ENCODE assay signal across 35 cellular contexts in the genomic region with DNA sequence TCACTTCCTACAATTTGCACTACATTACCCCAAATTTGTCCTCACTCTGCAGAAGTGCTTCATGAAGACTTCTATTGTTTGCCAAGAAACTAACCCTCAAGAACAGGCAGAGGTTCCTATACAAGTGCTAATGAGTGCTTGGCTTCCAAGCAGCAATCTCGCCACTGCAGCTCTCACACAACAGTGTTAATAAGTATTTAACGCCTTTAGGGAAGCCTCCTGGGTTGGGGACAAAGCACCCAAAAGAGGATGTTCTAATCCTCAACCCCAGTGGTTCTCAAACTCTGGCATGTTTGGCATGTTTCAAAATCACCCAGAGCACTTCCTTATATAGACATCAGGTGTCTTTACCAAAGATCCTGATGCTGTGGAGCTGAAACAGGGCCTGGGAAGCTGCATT.
"Had no signal": no experiment of that assay in that cellular context is flagged by ENCODE, and none has a peak within 500 bp of the region (broad histone marks: within the 10 kb centered on the region; RNA-seq: fewer than 3 reads in every experiment).

No MANE protein-coding gene starts in this region.

- H3K4me3 Mint-ChIP-seq: activated CD4-positive, alpha-beta memory T cell treated with anti-CD3 and anti-CD28 coated beads for 36 hours; activated CD4-positive, alpha-beta T cell treated with anti-CD3 and anti-CD28 coated beads, Interleukin-2, amount 10 ng/mL, durations not matched to agents 24 days and 14 days; activated naive CD4-positive, alpha-beta T cell treated with anti-CD3 and anti-CD28 coated beads for 36 hours; activated naive CD8-positive, alpha-beta T cell treated with anti-CD3 and anti-CD28 coated beads for 36 hours; activated T-helper 1 cell treated with anti-CD3 and anti-CD28 coated beads, Interleukin-12 subunit alpha, Interleukin-12 subunit beta, Interleukin-2, Interleukin-4 antibody, amounts not matched to agents 30 ng/mL and 10 ng/mL and 1 ng/mL, durations not matched to agents 14 hours and 24 hours and 36 hours; nephron; stimulated activated memory B cell treated with anti-CD40 and anti-IgM and Interleukin-4, amounts not matched to agents 10 μg/mL and 1 μg/mL and 100 μg/mL, for 72 hours had no signal

- H3K36me3 Mint-ChIP-seq: activated CD4-positive, alpha-beta memory T cell treated with anti-CD3 and anti-CD28 coated beads for 36 hours; activated naive CD8-positive, alpha-beta T cell treated with anti-CD3 and anti-CD28 coated beads for 36 hours; stimulated activated memory B cell treated with anti-CD40 and anti-IgM and Interleukin-4, amounts not matched to agents 10 μg/mL and 1 μg/mL and 100 μg/mL, for 72 hours had no signal

- H3K4me3 ChIP-seq: adrenal gland, body of pancreas, esophagus squamous epithelium, left ventricle myocardium inferior, lung, pancreas, prostate gland, skin epidermis, suprapubic skin, tibial artery had no signal

- H3K4me1 Mint-ChIP-seq: activated CD4-positive, alpha-beta T cell treated with anti-CD3 and anti-CD28 coated beads, Interleukin-2, amount 10 ng/mL, durations not matched to agents 24 days and 14 days; activated naive CD8-positive, alpha-beta T cell treated with anti-CD3 and anti-CD28 coated beads for 36 hours; nephron; stimulated activated memory B cell treated with anti-CD40 and anti-IgM and Interleukin-4, amounts not matched to agents 10 μg/mL and 1 μg/mL and 100 μg/mL, for 72 hours had no signal

- H3K27ac Mint-ChIP-seq: activated CD4-positive, alpha-beta memory T cell treated with anti-CD3 and anti-CD28 coated beads for 36 hours; activated CD4-positive, alpha-beta T cell treated with anti-CD3 and anti-CD28 coated beads, Interleukin-2, amount 10 ng/mL, durations not matched to agents 24 days and 14 days; activated naive CD4-positive, alpha-beta T cell treated with anti-CD3 and anti-CD28 coated beads for 36 hours; activated naive CD8-positive, alpha-beta T cell treated with anti-CD3 and anti-CD28 coated beads for 36 hours; activated T-helper 1 cell treated with anti-CD3 and anti-CD28 coated beads, Interleukin-12 subunit alpha, Interleukin-12 subunit beta, Interleukin-2, Interleukin-4 antibody, amounts not matched to agents 30 ng/mL and 10 ng/mL and 1 ng/mL, durations not matched to agents 14 hours and 24 hours and 36 hours; nephron; stimulated activated memory B cell treated with anti-CD40 and anti-IgM and Interleukin-4, amounts not matched to agents 10 μg/mL and 1 μg/mL and 100 μg/mL, for 72 hours had no signal

- H3K9me3 Mint-ChIP-seq: activated CD4-positive, alpha-beta T cell treated with anti-CD3 and anti-CD28 coated beads, Interleukin-2, amount 10 ng/mL, durations not matched to agents 24 days and 14 days; activated naive CD8-positive, alpha-beta T cell treated with anti-CD3 and anti-CD28 coated beads for 36 hours; activated T-helper 1 cell treated with anti-CD3 and anti-CD28 coated beads, Interleukin-12 subunit alpha, Interleukin-12 subunit beta, Interleukin-2, Interleukin-4 antibody, amounts not matched to agents 30 ng/mL and 10 ng/mL and 1 ng/mL, durations not matched to agents 14 hours and 24 hours and 36 hours; nephron had no signal

- H3K27ac ChIP-seq: adrenal gland, body of pancreas, epithelial cell of prostate, esophagus squamous epithelium, left ventricle myocardium inferior, pancreas, prostate gland, skin epidermis, suprapubic skin, tibial artery, WERI-Rb-1 had no signal

- H3K27me3 ChIP-seq: body of pancreas had no signal

- H3K27me3 Mint-ChIP-seq: activated CD4-positive, alpha-beta memory T cell treated with anti-CD3 and anti-CD28 coated beads for 36 hours; activated CD4-positive, alpha-beta T cell treated with anti-CD3 and anti-CD28 coated beads, Interleukin-2, amount 10 ng/mL, durations not matched to agents 24 days and 14 days; stimulated activated memory B cell treated with anti-CD40 and anti-IgM and Interleukin-4, amounts not matched to agents 10 μg/mL and 1 μg/mL and 100 μg/mL, for 72 hours had no signal

- H3K36me3 ChIP-seq: adrenal gland, esophagus squamous epithelium, left ventricle myocardium inferior, pancreas, prostate gland, suprapubic skin, tibial artery, WERI-Rb-1 had no signal

- FAIRE-seq: colon, endometrium, pancreas, TTC549 had no signal

- H3K9me3 ChIP-seq: adrenal gland, body of pancreas, esophagus squamous epithelium, left ventricle myocardium inferior, pancreas, prostate gland, suprapubic skin, tibial artery had no signal

- H3K4me1 ChIP-seq: adrenal gland, body of pancreas, esophagus squamous epithelium, left ventricle myocardium inferior, pancreas, prostate gland, suprapubic skin, tibial artery had no signal

- DNase-seq: activated CD4-positive, alpha-beta memory T cell treated with anti-CD3 and anti-CD28 coated beads for 36 hours; activated CD4-positive, alpha-beta T cell treated with anti-CD3 and anti-CD28 coated beads, Interleukin-2, amount 10 ng/mL, durations not matched to agents 24 days and 14 days; activated CD4-positive, CD25-positive, alpha-beta regulatory T cell treated with anti-CD3 and anti-CD28 coated beads, Interleukin-2, amount 50 U/mL, for 72 hours; activated CD8-positive, alpha-beta memory T cell treated with anti-CD3 and anti-CD28 coated beads, Interleukin-2, amount 50 U/mL, for 4 hours; activated effector memory CD4-positive, alpha-beta T cell treated with anti-CD3 and anti-CD28 coated beads, Interleukin-2, amount 50 U/mL, for 16 hours; activated naive CD4-positive, alpha-beta T cell treated with anti-CD3 and anti-CD28 coated beads for 36 hours; activated naive CD8-positive, alpha-beta T cell treated with anti-CD3 and anti-CD28 coated beads for 36 hours; activated T-cell treated with anti-CD3 and anti-CD28 coated beads, Interleukin-2, amount 50 U/mL, for 1 hour; adrenal gland; aorta; body of pancreas; dermis blood vessel endothelial cell; effector CD4-positive, alpha-beta T cell; esophagus squamous epithelium; foreskin melanocyte; islet precursor cell; left ventricle myocardium inferior; pancreas; retina; stimulated activated CD4-positive, alpha-beta T cell treated with anti-CD3 and anti-CD28 coated beads, Interleukin-4, amount 100 ng/mL, for 4 hours; stimulated activated CD8-positive, alpha-beta memory T cell treated with anti-CD3 and anti-CD28 coated beads, Interleukin-4, amount 100 ng/mL, for 48 hours; T-helper 9 cell; tibial artery; WERI-Rb-1 had no signal
